Comparison of ENCODE assay signal across 38 cellular contexts in the genomic region with DNA sequence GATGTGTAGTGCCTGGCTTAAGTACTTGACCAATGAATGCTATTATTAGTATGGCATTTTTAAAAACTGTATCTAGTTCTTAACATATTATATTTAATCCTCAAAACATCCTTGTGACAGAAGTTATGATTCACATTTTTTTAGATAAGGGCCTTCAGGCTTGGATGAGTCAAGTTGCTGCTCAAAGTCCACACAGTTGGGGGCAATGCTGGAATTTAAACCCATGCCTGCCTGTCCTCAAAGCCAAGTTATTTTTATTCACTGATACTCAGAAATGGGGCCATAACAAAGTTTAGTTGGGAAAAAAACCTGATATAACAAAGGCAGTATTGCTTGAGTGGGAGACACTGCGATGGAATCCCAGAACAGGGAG. TPM values are rescaled to one million over a fixed set of nuclear protein-coding genes. Genes with fewer than 3 reads are reported as not detected.
A peak's percentile ranks its signal among the peaks of the same experiment; 100 is the strongest.
DNase-seq lines count a peak whose midpoint lies in the region; ATAC-seq, FAIRE-seq and TF ChIP-seq lines count a peak whose summit lies in the region.
"Had no signal": no experiment of that assay in that cellular context is flagged by ENCODE, and none has a peak within 500 bp of the region (broad histone marks: within the 10 kb centered on the region; RNA-seq: fewer than 3 reads in every experiment).

No MANE protein-coding gene starts in this region.

- H3K4me2 ChIP-seq in A549 (peak overlapping the region; percentile 67), HepG2 (ENCODE audit: low read depth, low read length) (no peak overlapping the region)
- H3K4me2 ChIP-seq: PC-9 had no signal

- 52% methylated on average over 1 of the region's 1 CpG for WGBS in A549 (ENCODE audit: missing lambda C conversion rate)
- 33% methylated on average over 1 of the region's 1 CpG for WGBS in HepG2 (ENCODE audit: low lambda C conversion rate)

- H3K79me2 ChIP-seq in HepG2 (ENCODE audit: insufficient read depth, low read length) = no peaks in the 10 kb centered on the region

- DNase-seq in A549 (ENCODE audit: low read depth in 1 of 2, low spot score in 1 of 2) (peak; percentile 31 to 69), M059J (ENCODE audit: low read depth) (peak; percentile 31), astrocyte of the spinal cord (ENCODE audit: low read depth, low spot score) (peak; percentile 40), HepG2 (ENCODE audit: low spot score) (peak; percentile 14), GM20000 (ENCODE audit: low spot score) (no peak), NOMO-1 treated with DMSO at 0.1 percent for 48 hours (lab: John Stamatoyannopoulos, UW; ENCODE audit: unreplicated experiment) (no peak), Ammon's horn (ENCODE audit: low spot score) (no peak)
- DNase-seq: activated CD4-positive, alpha-beta T cell treated with anti-CD3 and anti-CD28 coated beads, Interleukin-2, amount 50 U/mL, for 48 hours; activated CD8-positive, alpha-beta memory T cell treated with anti-CD3 and anti-CD28 coated beads, Interleukin-2, amount 50 U/mL, for 4 hours; activated naive CD4-positive, alpha-beta T cell treated with anti-CD3 and anti-CD28 coated beads for 36 hours; AML-193; CD4-positive, alpha-beta T cell; erythroblast; H7; head of caudate nucleus; left cardiac atrium; mammary epithelial cell; mucosa of descending colon; NCI-H1436 treated with DMSO at 0.1 percent for 48 hours; NCI-H2081 treated with DMSO at 0.1 percent for 48 hours; NCI-H2227 treated with DMSO at 0.1 percent for 48 hours; NCI-H526 treated with DMSO at 0.1 percent for 48 hours; NK-92 treated with Interleukin-12 subunit alpha and Interleukin-12 subunit beta, amount 100 ng/mL, for 24 hours; psoas muscle; Right ventricle myocardium superior; sigmoid colon; T-helper 2 cell had no signal

- H3K27me3 ChIP-seq in HepG2 (ENCODE audit: control insufficient read depth in 1 of 2, insufficient read depth in 2 of 2, low read length in 2 of 2) = peaks cover 0 to 3% of the 10 kb centered on the region in 2 experiments; a peak in 1 of 5 replicates
- H3K27me3 ChIP-seq: cardiac muscle cell, sigmoid colon had no signal

- TF ChIP-seq RAD21 in A549 (conservative IDR thresholded peaks at IDR 0.05 in 1 of 2, IDR thresholded peaks at IDR 0.05 in 1 of 2) = no peak; a peak in 1 of 5 replicates
- no peak for TF ChIP-seq RAD21 in HepG2 (CRISPR knock-in tag; IDR thresholded peaks at IDR 0.05)

- H3K9me3 ChIP-seq in A549 (no peaks in the 10 kb centered on the region), HepG2 (ENCODE audit: low read length) (no peaks in the 10 kb centered on the region)
- H3K9me3 ChIP-seq: mucosa of descending colon, psoas muscle, sigmoid colon had no signal

- ATAC-seq in A549 (peak; percentile 84 to 86), HepG2 (no peak), GM18873 (IDR thresholded peaks at IDR 0.05; ENCODE audit: low FRiP score, unreplicated experiment) (no peak)
- ATAC-seq: activated CD4-positive, CD25-positive, alpha-beta regulatory T cell treated with anti-CD3 and anti-CD28 coated beads, Interleukin-2, amount 50 U/mL, for 24 hours; mucosa of descending colon; natural killer cell treated with Interleukin-12 subunit alpha and Interleukin-12 subunit beta and Interleukin-15 and Interleukin-18, amount 100 ng/mL, for 72 hours; psoas muscle; stimulated activated effector memory CD8-positive, alpha-beta T cell treated with anti-CD3 and anti-CD28 coated beads, Interleukin-12 subunit alpha, Interleukin-12 subunit beta, amount 100 ng/mL, for 72 hours had no signal

- in situ Hi-C loops in astrocyte of the spinal cord (cut with HindIII; ENCODE audit: low sequenced_read_pairs) (no loop called here), HepG2 (cut with HindIII; ENCODE audit: extremely low pct_ligation_motif_present, low pct_unique_long_range_greater_than_20kb) (no loop called here)

- H3K36me3 ChIP-seq in HepG2 (replicated peaks in 1 of 2; ENCODE audit: control insufficient read depth in 1 of 2, insufficient read depth in 2 of 2, low read length in 2 of 2) = no peaks in the 10 kb centered on the region
- H3K36me3 ChIP-seq: cardiac muscle cell, sigmoid colon had no signal

- H3K4me1 ChIP-seq in A549 = peaks cover 52% of the 10 kb centered on the region
- no peaks in the 10 kb centered on the region for H3K4me1 ChIP-seq in HepG2 (ENCODE audit: insufficient read depth, low read length)
- H3K4me1 ChIP-seq: psoas muscle, sigmoid colon had no signal

- 0 out of 5 replicates have a peak, but pooled peaks have one; percentile 13 to 17 for TF ChIP-seq EP300 in A549 (IDR thresholded peaks at IDR 0.05)
- TF ChIP-seq EP300 in HepG2 (IDR thresholded peaks at IDR 0.05; ENCODE audit: low read depth in 2 of 2, low read length in 2 of 2) = no peak
- no peak for TF ChIP-seq EP300 in HepG2 (CRISPR knock-in tag; IDR thresholded peaks at IDR 0.05; ENCODE audit: borderline replicate concordance)

- BruUV-seq in HepG2 (replicated peaks; lab: Mats Ljungman, UMichigan) = no TSS peak

- TF ChIP-seq POLR2A in A549 (IDR thresholded peaks at IDR 0.05; ENCODE audit: low read length) (no peak), HepG2 (IDR thresholded peaks at IDR 0.05; ENCODE audit: insufficient read depth in 1 of 2, low read depth in 2 of 2, low read length in 2 of 2) (no peak)

- peak overlapping the region; percentile 60 to 84 for H3K27ac ChIP-seq in A549
- H3K27ac ChIP-seq in HepG2 (ENCODE audit: extremely low read length, insufficient read depth, low read length) = no peak overlapping the region
- H3K27ac ChIP-seq: cardiac muscle cell, coronary artery, PC-9, psoas muscle, sigmoid colon had no signal

- intact Hi-C loops in HepG2 (cut with micrococcal nuclease; ENCODE audit: unreplicated experiment) = no loop called here

- no peak overlapping the region for H3K9ac ChIP-seq in HepG2 (ENCODE audit: insufficient read depth, low read depth, low read length)

- H2AFZ ChIP-seq in HepG2 (ENCODE audit: low read length) = no peak overlapping the region
- H2AFZ ChIP-seq: PC-9 had no signal

- POLR2A ChIA-PET in A549 (lab: Yijun Ruan, JAX) (no interaction called here), HepG2 (lab: Yijun Ruan, JAX) (no interaction called here)

- FAIRE-seq in A549 (lab: Jason Lieb, UNC) (peak; percentile 56), HepG2 (lab: Jason Lieb, UNC) (no peak)
- FAIRE-seq: D721Med, GM18507 had no signal

- CTCF ChIA-PET in A549 (lab: Yijun Ruan, JAX) = interaction anchor here (1.0 to 2.2 kb wide), 2 partner anchors 11 to 52 kb away, joined by 3 to 7 read pairs; no protein-coding TSS in a partner anchor
- CTCF ChIA-PET in HepG2 (lab: Yijun Ruan, JAX; ENCODE audit: low intra/inter-chr PET ratio, low total read pairs) = no interaction called here

- H3K4me3 ChIP-seq in A549 (no peak overlapping the region), astrocyte of the spinal cord (ENCODE audit: low read depth, low read length) (no peak overlapping the region), HepG2 (replicated peaks in 1 of 3; ENCODE audit: insufficient read depth in 1 of 3, low read depth in 2 of 3, low read length in 3 of 3) (no peak overlapping the region)
- H3K4me3 ChIP-seq: cardiac muscle cell, coronary artery, mucosa of descending colon, PC-9, psoas muscle, sigmoid colon had no signal

- 0 out of 2 replicates have a peak, but pooled peaks cover 2% of the 10 kb centered on the region for H4K20me1 ChIP-seq in HepG2 (ENCODE audit: insufficient read depth, low read length)

- no peak for TF ChIP-seq CTCF in A549 (IDR thresholded peaks at IDR 0.05)
- TF ChIP-seq CTCF in astrocyte of the spinal cord (IDR thresholded peaks at IDR 0.05; ENCODE audit: low read depth, low read length) = no peak
- TF ChIP-seq CTCF in HepG2 (CRISPR knock-in tag; IDR thresholded peaks at IDR 0.05) = no peak
- TF ChIP-seq CTCF in GM20000 (IDR thresholded peaks at IDR 0.05; ENCODE audit: extremely low read depth, missing control alignments) = no peak

TF ChIP-seq in A549, 52 proteins besides CTCF, POLR2A, EP300 and RAD21 (continues in another document):
- TF ChIP-seq ZFP36 (IDR thresholded peaks at IDR 0.05; ENCODE audit: borderline replicate concordance, partially characterized antibody) = no peak

TF ChIP-seq in HepG2, 621 proteins besides CTCF, POLR2A, EP300 and RAD21:
- TF ChIP-seq ZNF329 (CRISPR knock-in tag; IDR thresholded peaks at IDR 0.05; ENCODE audit: low read depth) (0 out of 2 replicates have a peak, but pooled peaks have one; percentile 27), FOSL2 (CRISPR knock-in tag; IDR thresholded peaks at IDR 0.05) (peak; percentile 53; the same call in 1 of the 2 replicates), ZNF672 (CRISPR knock-in tag; IDR thresholded peaks at IDR 0.05) (no peak)

RNA-seq across cellular contexts. Expression of a gene that starts 50.6 kb away (rescaled TPM):
- polyA plus RNA-seq in A549 (2011; rRNA removed) (0.04 TPM in 1 of 2 replicates, not detected in the other), A549 (2017; fragmentation: RNase III; extraction: RNeasy Plus Mini Kit Qiagen cat#74134 plus additional on column Dnase treatment) (not detected in 3 replicates), HepG2 (2011; rRNA removed) (not detected in 2 replicates)
- not detected in 2 replicates for polyA plus RNA-seq in A549 (2012; cell fraction: cytosol; rRNA removed)
- not detected in 2 replicates for polyA plus RNA-seq in A549 (2012; cell fraction: nucleus; rRNA removed)
- not detected in 2 replicates for polyA minus RNA-seq in A549 (2011; rRNA and poly(A)+ RNA removed)
- total RNA-seq in M059J (2014; rRNA removed; shearing (Covaris generic)) = not detected in 2 replicates
- not detected in 2 replicates for total RNA-seq in HepG2 (2016; rRNA removed; fragmentation: Illumina TruSeq; extraction: Trizol)
- total RNA-seq in HepG2 (2016; cell fraction: cytosol; rRNA removed; fragmentation: Illumina TruSeq; extraction: Trizol; ENCODE audit: low read depth) = not detected in 2 replicates
- not detected in 2 replicates for total RNA-seq in HepG2 (2016; cell fraction: insoluble cytoplasmic fraction; rRNA removed; fragmentation: Illumina TruSeq; extraction: Trizol)
- total RNA-seq in HepG2 (2016; cell fraction: membrane; rRNA removed; fragmentation: Illumina TruSeq; extraction: Trizol) = not detected in 2 replicates
- not detected in 2 replicates for total RNA-seq in HepG2 (2016; cell fraction: nucleus; rRNA removed; fragmentation: Illumina TruSeq; extraction: Trizol)
- not detected in 2 replicates for polyA plus RNA-seq in HepG2 (2011; cell fraction: cytosol; rRNA removed)
- polyA plus RNA-seq in HepG2 (2011; cell fraction: nucleus; rRNA removed) = not detected in 2 replicates
- polyA plus RNA-seq in HepG2 (2012) = not detected in 2 replicates
- not detected in 2 replicates for polyA plus RNA-seq in HepG2 (2016; cell fraction: cytosol; fragmentation: Illumina TruSeq; extraction: Trizol; ENCODE audit: low read depth)
- not detected in 2 replicates for polyA plus RNA-seq in HepG2 (2016; cell fraction: insoluble cytoplasmic fraction; fragmentation: Illumina TruSeq; extraction: Trizol; ENCODE audit: low read depth)
- polyA plus RNA-seq in HepG2 (2016; cell fraction: membrane; fragmentation: Illumina TruSeq; extraction: Trizol; ENCODE audit: low read depth) = not detected in 2 replicates
- not detected in 2 replicates for polyA plus RNA-seq in HepG2 (2016; cell fraction: nucleus; fragmentation: Illumina TruSeq; extraction: Trizol; ENCODE audit: insufficient read depth, low read depth)
- not detected in 2 replicates for polyA minus RNA-seq in HepG2 (2011; rRNA and poly(A)+ RNA removed; ENCODE audit: low replicate concordance)
- not detected in 2 replicates for polyA minus RNA-seq in HepG2 (2011; cell fraction: cytosol; rRNA and poly(A)+ RNA removed)
- polyA minus RNA-seq in HepG2 (2011; cell fraction: nucleus; rRNA and poly(A)+ RNA removed) = not detected in 2 replicates
- total RNA-seq: activated naive CD4-positive, alpha-beta T cell treated with anti-CD3 and anti-CD28 coated beads for 36 hours; cardiac muscle cell; CD4-positive, alpha-beta T cell; fibroblast of villous mesenchyme; left cardiac atrium; mammary epithelial cell; mucosa of descending colon; natural killer cell treated with Interleukin-12 subunit alpha and Interleukin-12 subunit beta and Interleukin-15 and Interleukin-18, amount 100 ng/mL, for 72 hours; omental fat pad; PC-9; Right ventricle myocardium superior; sigmoid colon had no signal
- polyA plus RNA-seq: cardiac muscle cell, mammary epithelial cell, psoas muscle had no signal

Comparison
In these comparisons a context has a peak if more than half of its experiments do, and no peak if none do; other contexts are left out.
1. ATAC-seq: peak in A549 (2 of 2); none in HepG2 (single experiment) and GM18873 (single experiment).
2. DNase-seq: peak in A549 (2 of 2), M059J (single experiment), astrocyte of the spinal cord (single experiment) and HepG2 (single experiment); none in GM20000 (single experiment), NOMO-1 treated with DMSO at 0.1 percent for 48 hours (single experiment) and Ammon's horn (single experiment).